In genomic region chr6:44561832-44562496, GRCh38 we compare ENCODE assay signal across 17 cellular contexts.
A peak's percentile ranks its signal among the peaks of the same experiment; 100 is the strongest.
DNase-seq lines count a peak whose midpoint lies in the region; ATAC-seq, FAIRE-seq and TF ChIP-seq lines count a peak whose summit lies in the region.
"Had no signal": no experiment of that assay in that cellular context is flagged by ENCODE, and none has a peak within 500 bp of the region (broad histone marks: within the 10 kb centered on the region; RNA-seq: fewer than 3 reads in every experiment).

No MANE protein-coding gene starts in this region.

- ATAC-seq in activated CD8-positive, alpha-beta memory T cell treated with anti-CD3 and anti-CD28 coated beads, Interleukin-2, amount 10 ng/mL, durations not matched to agents 7 days and 5 days = no peak
- no peak for ATAC-seq in stimulated activated naive CD8-positive, alpha-beta T cell treated with anti-CD3 and anti-CD28 coated beads, Interleukin-15, amount 100 ng/mL, for 72 hours
- ATAC-seq in GM23338 (no peak), HG03457 (IDR thresholded peaks at IDR 0.05; ENCODE audit: unreplicated experiment) (no peak), HG03196 (IDR thresholded peaks at IDR 0.05; ENCODE audit: unreplicated experiment) (no peak)

- DNase-seq in activated CD8-positive, alpha-beta memory T cell treated with anti-CD3 and anti-CD28 coated beads, Interleukin-2, amount 10 ng/mL, durations not matched to agents 7 days and 5 days = peak; percentile 16
- no peak for DNase-seq in activated CD8-positive, alpha-beta memory T cell treated with anti-CD3 and anti-CD28 coated beads, Interleukin-2, amount 50 U/mL, for 4 hours
- no peak for DNase-seq in H1 (ENCODE audit: low read depth in 1 of 2, low spot score in 2 of 2)
- DNase-seq in stimulated activated naive CD8-positive, alpha-beta T cell treated with anti-CD3 and anti-CD28 coated beads, Interleukin-15, amount 100 ng/mL, for 72 hours = no peak
- no peak for DNase-seq in GM23338 (ENCODE audit: low spot score)
- DNase-seq: HCEC 1CT, hippocampal formation, MG63, NCI-H2081, NCI-H526 treated with DMSO at 0.1 percent for 48 hours, testis had no signal

- peak overlapping the region; percentile 57; the same call in 1 of the 2 replicates for H2AFZ ChIP-seq in OCI-LY3 (ENCODE audit: low read depth, low read length)
- H2AFZ ChIP-seq in H1 (ENCODE audit: low read length) = 0 out of 2 replicates have a peak overlapping the region, but pooled peaks have one; percentile 35
- no peak overlapping the region for H2AFZ ChIP-seq in GM23338

- H2BK120ac ChIP-seq in H1 (replicated peaks; ENCODE audit: low read depth, low read length) = no peak overlapping the region

- H3K4me1 ChIP-seq in OCI-LY3 (ENCODE audit: low read length) (peaks cover 37% of the 10 kb centered on the region), H1 (replicated peaks in 1 of 4; ENCODE audit: control insufficient read depth in 3 of 4, insufficient read depth in 4 of 4, low read length in 3 of 4) (peaks cover 0 to 8% (median 1%) of the 10 kb centered on the region in 4 experiments; a peak in 3 of 7 replicates), GM23338 (ENCODE audit: insufficient read depth) (peaks cover 15% of the 10 kb centered on the region)
- H3K4me1 ChIP-seq: adrenal gland had no signal

- H4K20me1 ChIP-seq in OCI-LY3 (ENCODE audit: insufficient read depth, low read length) (no peaks in the 10 kb centered on the region), H1 (replicated peaks in 1 of 2; ENCODE audit: control insufficient read depth in 1 of 2, insufficient read depth in 2 of 2, low read length in 2 of 2) (no peaks in the 10 kb centered on the region), GM23338 (replicated peaks; ENCODE audit: insufficient read depth) (no peaks in the 10 kb centered on the region)

- H3K9me3 ChIP-seq in OCI-LY3 (ENCODE audit: insufficient read depth, low read length) (no peaks in the 10 kb centered on the region), H1 (ENCODE audit: insufficient read depth in 2 of 2, low read depth in 1 of 2, low read length in 1 of 2) (no peaks in the 10 kb centered on the region)
- H3K9me3 ChIP-seq: adrenal gland, MG63, testis had no signal

- TF ChIP-seq CTCF in OCI-LY3 (IDR thresholded peaks at IDR 0.05; ENCODE audit: low read depth, low read length) (no peak), H1 (IDR thresholded peaks at IDR 0.05; ENCODE audit: control extremely low read depth in 1 of 3, insufficient read depth in 1 of 3, low read depth in 1 of 3, low read length in 3 of 3) (no peak), GM23338 (conservative IDR thresholded peaks at IDR 0.05; ENCODE audit: low read depth in 2 of 2) (no peak)

- POLR2A ChIA-PET in H1 (lab: Charles Lee; ENCODE audit: partially characterized antibody) = interaction anchor here (1.1 kb wide), 1 partner anchor 10 kb away, joined by 4 read pairs; no protein-coding TSS in a partner anchor

- H3K79me1 ChIP-seq in H1 (ENCODE audit: low read depth, low read length) = no peaks in the 10 kb centered on the region

- 87% methylated on average over 7 of the region's 7 CpGs; no CpG with 5 or more reads in 1 of the 2 experiments for whole genome bisulfite sequencing in H1 (ENCODE audit: extremely low coverage in 1 of 2, insufficient coverage in 1 of 2, insufficient read length in 1 of 2, insufficient replicate concordance in 2 of 2, low coverage in 1 of 2, low lambda C conversion rate in 2 of 2, missing lambda C conversion rate in 1 of 2), 2 experiments

- no peaks in the 10 kb centered on the region for H3K36me3 Mint-ChIP-seq in activated CD8-positive, alpha-beta memory T cell treated with anti-CD3 and anti-CD28 coated beads, Interleukin-2, amount 10 ng/mL, durations not matched to agents 7 days and 5 days
- no peaks in the 10 kb centered on the region for H3K36me3 Mint-ChIP-seq in GM23338 (ENCODE audit: low read depth)

- peak overlapping the region; percentile 75 for H3K4me3 ChIP-seq in OCI-LY3 (ENCODE audit: low read length)
- H3K4me3 ChIP-seq in H1 (ENCODE audit: extremely low read depth in 1 of 4, insufficient read depth in 2 of 4, low read depth in 3 of 4, low read length in 4 of 4) = no peak overlapping the region
- H3K4me3 ChIP-seq in GM23338 = no peak overlapping the region
- H3K4me3 ChIP-seq: adrenal gland, MG63 had no signal

- no peaks in the 10 kb centered on the region for H3K9me3 Mint-ChIP-seq in activated CD8-positive, alpha-beta memory T cell treated with anti-CD3 and anti-CD28 coated beads, Interleukin-2, amount 10 ng/mL, durations not matched to agents 7 days and 5 days (ENCODE audit: low read depth)
- H3K9me3 Mint-ChIP-seq in stimulated activated naive CD8-positive, alpha-beta T cell treated with anti-CD3 and anti-CD28 coated beads, Interleukin-15, amount 100 ng/mL, for 72 hours = no peaks in the 10 kb centered on the region
- H3K9me3 Mint-ChIP-seq in GM23338 = no peaks in the 10 kb centered on the region

- H3K23ac ChIP-seq in H1 (ENCODE audit: insufficient read length) = no peak overlapping the region

- H3K9me2 ChIP-seq in GM23338 (ENCODE audit: insufficient read depth) = peaks cover 3% of the 10 kb centered on the region; the same call in 1 of the 2 replicates

- no peak overlapping the region for H2BK20ac ChIP-seq in H1 (ENCODE audit: low read length)

- H3K14ac ChIP-seq in H1 (ENCODE audit: insufficient read length) = no peak overlapping the region

- no peak for TF ChIP-seq POLR2A in H1 (IDR thresholded peaks at IDR 0.05; ENCODE audit: control extremely low read depth in 1 of 2, low read depth in 2 of 2, low read length in 2 of 2)

- peak overlapping the region; percentile 4; the same call in 1 of the 2 replicates for H3K9ac ChIP-seq in OCI-LY3 (ENCODE audit: low read length)
- H3K9ac ChIP-seq in H1 (replicated peaks in 1 of 4; ENCODE audit: extremely low read depth in 1 of 4, low read depth in 3 of 4, low read length in 3 of 4) = no peak overlapping the region

- no peak overlapping the region for H3K4me3 Mint-ChIP-seq in activated CD8-positive, alpha-beta memory T cell treated with anti-CD3 and anti-CD28 coated beads, Interleukin-2, amount 10 ng/mL, durations not matched to agents 7 days and 5 days
- H3K4me3 Mint-ChIP-seq in stimulated activated naive CD8-positive, alpha-beta T cell treated with anti-CD3 and anti-CD28 coated beads, Interleukin-15, amount 100 ng/mL, for 72 hours = peak overlapping the region; percentile 45 to 83
- no peak overlapping the region for H3K4me3 Mint-ChIP-seq in GM23338

- H2AK5ac ChIP-seq in H1 (ENCODE audit: low read depth, low read length) = 0 out of 2 replicates have a peak overlapping the region, but pooled peaks have one; percentile 65

- H3K4me1 Mint-ChIP-seq in activated CD8-positive, alpha-beta memory T cell treated with anti-CD3 and anti-CD28 coated beads, Interleukin-2, amount 10 ng/mL, durations not matched to agents 7 days and 5 days = peaks cover 1% of the 10 kb centered on the region
- H3K4me1 Mint-ChIP-seq in stimulated activated naive CD8-positive, alpha-beta T cell treated with anti-CD3 and anti-CD28 coated beads, Interleukin-15, amount 100 ng/mL, for 72 hours = peaks cover 18% of the 10 kb centered on the region
- H3K4me1 Mint-ChIP-seq in GM23338 = peaks cover 24% of the 10 kb centered on the region

- no peak overlapping the region for H4K91ac ChIP-seq in H1 (replicated peaks; ENCODE audit: insufficient read length, low read length)

- no peak overlapping the region for H4K8ac ChIP-seq in H1 (ENCODE audit: extremely low read depth, insufficient read depth, low read length)

- CTCF ChIA-PET in activated CD8-positive, alpha-beta memory T cell treated with anti-CD3 and anti-CD28 coated beads, Interleukin-2, amount 10 ng/mL, durations not matched to agents 7 days and 5 days (lab: Charles Lee) = interaction anchor here (1.5 kb wide), 1 partner anchor 86 kb away, joined by 8 read pairs; no protein-coding TSS in a partner anchor
- CTCF ChIA-PET in H1 (lab: Charles Lee; ENCODE audit: partially characterized antibody) = interaction anchor here (0.6 to 1.0 kb wide), 5 partner anchors 7 to 87 kb away, joined by 3 to 8 read pairs (median 3); no protein-coding TSS in a partner anchor

- no peaks in the 10 kb centered on the region for H3K36me3 ChIP-seq in OCI-LY3 (replicated peaks; ENCODE audit: low read depth, low read length)
- H3K36me3 ChIP-seq in H1 (ENCODE audit: control insufficient read depth in 2 of 4, insufficient read depth in 4 of 4, low read length in 3 of 4) = no peaks in the 10 kb centered on the region
- no peaks in the 10 kb centered on the region for H3K36me3 ChIP-seq in GM23338 (ENCODE audit: insufficient read depth)
- H3K36me3 ChIP-seq: adrenal gland, MG63 had no signal

- no peak for FAIRE-seq in H1 (lab: Jason Lieb, UNC)
- FAIRE-seq: G401.6, RCC 7860 had no signal

- H3K79me2 ChIP-seq in OCI-LY3 (ENCODE audit: low read length) = no peaks in the 10 kb centered on the region
- H3K79me2 ChIP-seq in H1 (ENCODE audit: control insufficient read depth in 1 of 2, insufficient read depth in 2 of 2, low read length in 2 of 2) = no peaks in the 10 kb centered on the region
- no peaks in the 10 kb centered on the region for H3K79me2 ChIP-seq in GM23338 (replicated peaks; ENCODE audit: insufficient read depth)

- H3K27me3 ChIP-seq in OCI-LY3 (ENCODE audit: low read depth, low read length) (no peaks in the 10 kb centered on the region), H1 (replicated peaks in 1 of 4; ENCODE audit: control insufficient read depth in 3 of 4, extremely low read depth in 1 of 4, insufficient read depth in 3 of 4, low read length in 3 of 4) (no peaks in the 10 kb centered on the region), GM23338 (ENCODE audit: insufficient read depth) (no peaks in the 10 kb centered on the region)
- H3K27me3 ChIP-seq: MG63, testis had no signal

- no peak overlapping the region; the same call in 1 of the 2 replicates for H3K18ac ChIP-seq in H1 (ENCODE audit: extremely low read depth, low read length)

- no peak for TF ChIP-seq RAD21 in H1 (IDR thresholded peaks at IDR 0.05 in 1 of 2, conservative IDR thresholded peaks at IDR 0.05 in 1 of 2; ENCODE audit: low read depth in 2 of 2, low read length in 2 of 2)

- peaks cover 33% of the 10 kb centered on the region for H3K27me3 Mint-ChIP-seq in activated CD8-positive, alpha-beta memory T cell treated with anti-CD3 and anti-CD28 coated beads, Interleukin-2, amount 10 ng/mL, durations not matched to agents 7 days and 5 days
- peaks cover 56% of the 10 kb centered on the region for H3K27me3 Mint-ChIP-seq in stimulated activated naive CD8-positive, alpha-beta T cell treated with anti-CD3 and anti-CD28 coated beads, Interleukin-15, amount 100 ng/mL, for 72 hours
- peaks cover 8% of the 10 kb centered on the region for H3K27me3 Mint-ChIP-seq in GM23338 (ENCODE audit: insufficient read depth, low read depth, poor library complexity)

- no peak overlapping the region for H4K5ac ChIP-seq in H1 (ENCODE audit: insufficient read length, low read depth, low read length)

- H2BK15ac ChIP-seq in H1 (ENCODE audit: low read length) = 0 out of 2 replicates have a peak overlapping the region, but pooled peaks have one; percentile 72

- 0 out of 2 replicates have a peak overlapping the region, but pooled peaks have one; percentile 63 for H2BK12ac ChIP-seq in H1 (ENCODE audit: low read depth, low read length)

- H2BK5ac ChIP-seq in H1 (ENCODE audit: low read depth, low read length) = no peak overlapping the region

- peak overlapping the region; percentile 78 for H3K4me2 ChIP-seq in OCI-LY3 (ENCODE audit: low read length)
- no peak overlapping the region for H3K4me2 ChIP-seq in H1 (ENCODE audit: insufficient read depth in 1 of 2, low read depth in 2 of 2, low read length in 2 of 2)
- H3K4me2 ChIP-seq in GM23338 = no peak overlapping the region

- H3K4ac ChIP-seq in H1 (replicated peaks; ENCODE audit: insufficient read length, low read depth, low read length) = no peak overlapping the region

- H3K56ac ChIP-seq in H1 (replicated peaks; ENCODE audit: insufficient read length, low read depth, low read length) = no peak overlapping the region

- H3F3A ChIP-seq in GM23338 (replicated peaks; ENCODE audit: low read depth) = no peaks in the 10 kb centered on the region

- TF ChIP-seq EP300 in H1 (IDR thresholded peaks at IDR 0.05; ENCODE audit: borderline replicate concordance in 1 of 2, low read depth in 2 of 2, low read length in 2 of 2) = no peak

- no peak overlapping the region for H3K27ac Mint-ChIP-seq in activated CD8-positive, alpha-beta memory T cell treated with anti-CD3 and anti-CD28 coated beads, Interleukin-2, amount 10 ng/mL, durations not matched to agents 7 days and 5 days
- no peak overlapping the region for H3K27ac Mint-ChIP-seq in stimulated activated naive CD8-positive, alpha-beta T cell treated with anti-CD3 and anti-CD28 coated beads, Interleukin-15, amount 100 ng/mL, for 72 hours
- H3K27ac Mint-ChIP-seq in GM23338 = no peak overlapping the region

- H3K27ac ChIP-seq in OCI-LY3 (ENCODE audit: low read length) (no peak overlapping the region), H1 (ENCODE audit: low read depth, low read length) (no peak overlapping the region), GM23338 (ENCODE audit: low read depth) (no peak overlapping the region)
- H3K27ac ChIP-seq: adrenal gland, testis had no signal

- H3K23me2 ChIP-seq in H1 (ENCODE audit: low read depth, low read length) = no peaks in the 10 kb centered on the region

Comparison
In these comparisons a context has a peak if more than half of its experiments do, and no peak if none do; other contexts are left out.
1. H3K4me3 Mint-ChIP-seq: peak in stimulated activated naive CD8-positive, alpha-beta T cell treated with anti-CD3 and anti-CD28 coated beads, Interleukin-15, amount 100 ng/mL, for 72 hours (2 of 2); none in activated CD8-positive, alpha-beta memory T cell treated with anti-CD3 and anti-CD28 coated beads, Interleukin-2, amount 10 ng/mL, durations not matched to agents 7 days and 5 days (single experiment) and GM23338 (single experiment).